Comparison of ENCODE assay signal across 8 cellular contexts in the genomic region with DNA sequence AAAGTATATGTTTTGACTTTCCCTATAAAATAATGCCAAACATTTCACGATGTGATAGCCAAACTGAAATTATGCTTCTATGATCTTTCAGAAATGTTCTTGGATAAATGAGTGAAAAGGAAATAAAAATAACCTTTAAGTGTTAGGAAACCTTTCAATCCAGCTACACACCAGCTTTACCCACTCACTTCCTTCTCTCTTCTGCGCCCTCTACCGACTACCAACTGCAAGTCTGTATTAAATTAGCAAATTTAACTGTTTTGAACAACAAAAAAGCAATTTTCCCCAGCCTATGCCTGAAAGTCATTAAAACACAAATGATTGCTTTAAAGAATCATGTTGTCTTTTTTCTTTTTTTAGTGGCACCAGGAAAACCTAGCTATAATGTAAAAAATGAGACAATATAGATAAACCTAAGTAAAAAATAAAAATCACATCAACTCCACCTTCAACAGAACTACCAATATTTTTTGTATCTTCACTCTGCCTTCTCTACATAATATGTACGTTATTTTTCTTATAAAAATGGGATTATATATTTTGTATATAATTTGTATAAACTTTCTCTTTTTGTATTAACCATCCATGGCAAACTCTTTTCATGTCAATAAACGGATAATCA. TPM values are rescaled to one million over a fixed set of nuclear protein-coding genes. Genes with fewer than 3 reads are reported as not detected.
DNase-seq lines count a peak whose midpoint lies in the region; ATAC-seq and FAIRE-seq lines count a peak whose summit lies in the region.

No MANE protein-coding gene starts in this region.

- H3K27me3 Mint-ChIP-seq in naive B cell, result peaks cover 13 to 37% (median 15%) of the 10 kb centered on the region in 3 donors

- no peak overlapping the region for H3K4me3 ChIP-seq in SJSA1

- no peaks in the 10 kb centered on the region for H3K36me3 Mint-ChIP-seq in naive B cell

- no peaks in the 10 kb centered on the region for H3K9me3 ChIP-seq in SJSA1 (replicated peaks)

- H3K9me3 Mint-ChIP-seq in naive B cell, result no peaks in the 10 kb centered on the region

- ATAC-seq in HG02798 (IDR thresholded peaks at IDR 0.05; ENCODE audit: poor library complexity, unreplicated experiment) (peak; percentile 65), naive B cell (ENCODE audit: low read depth in 2 of 2) (peak; percentile 32 to 37), GM19452 (IDR thresholded peaks at IDR 0.05; ENCODE audit: unreplicated experiment) (no peak), GM18907 (IDR thresholded peaks at IDR 0.05; ENCODE audit: unreplicated experiment) (no peak)

- H3K27ac Mint-ChIP-seq in naive B cell, result peak overlapping the region in 1 of 6 donors; percentile 37

- no peak overlapping the region for H3K27ac ChIP-seq in SJSA1

- DNase-seq in COR-L47 (lab: John Stamatoyannopoulos, UW) (peak; percentile 3), SJSA1 (ENCODE audit: low read depth in 1 of 2, low spot score in 2 of 2) (peak; percentile 51 to 66), naive B cell (no peak), GM19238 (ENCODE audit: insufficient read length, low spot score) (no peak)

- H3K4me3 Mint-ChIP-seq in naive B cell, result no peak overlapping the region

- FAIRE-seq in colon (lab: Jason Lieb, UNC), result peak; percentile 31

- no peaks in the 10 kb centered on the region for H3K27me3 ChIP-seq in SJSA1 (replicated peaks)

- H3K4me1 ChIP-seq in SJSA1 (replicated peaks), result peaks cover 15% of the 10 kb centered on the region

- no peaks in the 10 kb centered on the region for H3K36me3 ChIP-seq in SJSA1

- H3K4me1 Mint-ChIP-seq in naive B cell, result peaks cover 7 to 13% (median 9%) of the 10 kb centered on the region in 3 donors

RNA-seq across cellular contexts. Expression of a gene that starts 13.2 kb away (rescaled TPM):
- total RNA-seq in SJSA1 (2014; rRNA removed; shearing (Covaris generic)), result 2.6 and 3.4 TPM in 2 replicates
- polyA plus RNA-seq in naive B cell (ENCODE audit: low read depth in 6 of 6), result not detected

RNA-seq across cellular contexts. Expression of a gene that starts 15.0 kb away (rescaled TPM):
- 99.0 and 108 TPM in 2 replicates for total RNA-seq in SJSA1 (2014; rRNA removed; shearing (Covaris generic))
- polyA plus RNA-seq in naive B cell (ENCODE audit: low read depth in 6 of 6), result 10 to 100 TPM in 1 of 6 donors, 1 to 10 TPM in 5; 2.2 to 10.2 (median 5.1) TPM

Comparison
In these comparisons a context has a peak if more than half of its experiments do, and no peak if none do; other contexts are left out.
1. DNase-seq: peak in COR-L47 (single experiment) and SJSA1 (2 of 2); none in naive B cell (single experiment) and GM19238 (single experiment).
2. ATAC-seq: peak in HG02798 (single experiment) and naive B cell (2 of 2); none in GM19452 (single experiment) and GM18907 (single experiment).